Comparison of ENCODE assay signal across 21 cellular contexts in the genomic region with DNA sequence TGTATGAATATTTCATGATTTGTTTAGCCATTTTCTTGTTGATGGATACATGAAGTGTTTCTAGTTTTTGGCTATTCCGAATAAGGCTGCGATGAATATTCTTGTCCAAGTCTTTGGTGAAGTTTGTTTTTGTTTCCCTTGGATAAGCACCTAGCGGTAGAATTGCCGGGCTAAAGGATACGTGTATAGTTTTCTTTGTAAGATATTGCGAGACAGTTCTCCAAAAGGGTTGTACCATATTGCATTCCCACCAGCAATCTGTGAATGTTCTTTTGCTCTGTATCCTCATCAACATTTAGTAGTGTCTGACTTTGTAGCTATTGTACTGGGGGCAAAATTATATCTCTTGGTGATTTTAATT.
"Had no signal": no experiment of that assay in that cellular context is flagged by ENCODE, and none has a peak within 500 bp of the region (broad histone marks: within the 10 kb centered on the region; RNA-seq: fewer than 3 reads in every experiment).

No MANE protein-coding gene starts in this region.

- H3K27me3 Mint-ChIP-seq: effector memory CD8-positive, alpha-beta T cell; naive thymus-derived CD8-positive, alpha-beta T cell had no signal

- H3K27ac ChIP-seq: left lung, ovary, psoas muscle, stomach, thyroid gland, vagina had no signal

- H3K27ac Mint-ChIP-seq: effector memory CD8-positive, alpha-beta T cell; mesothelial cell of epicardium; naive thymus-derived CD8-positive, alpha-beta T cell; nephron progenitor cell; stimulated activated effector memory CD8-positive, alpha-beta T cell treated with anti-CD3 and anti-CD28 coated beads, Interleukin-12 subunit alpha, Interleukin-12 subunit beta, amount 100 ng/mL, for 72 hours had no signal

- DNase-seq: cortex of kidney; effector memory CD8-positive, alpha-beta T cell; erythroblast; left cardiac atrium; left lung; naive thymus-derived CD8-positive, alpha-beta T cell; nephron progenitor cell; nucleus accumbens; ovary; posterior cingulate gyrus; psoas muscle; right cardiac atrium; stimulated activated CD4-positive, alpha-beta T cell treated with anti-CD3 and anti-CD28 coated beads, Interleukin-2, amount 100 ng/mL, for 24 hours; stimulated activated CD4-positive, alpha-beta T cell treated with anti-CD3 and anti-CD28 coated beads, Interleukin-4, amount 100 ng/mL, for 24 hours; stimulated activated naive CD4-positive, alpha-beta T cell treated with Interleukin-2 at 50 U/mL for 16 hours; stomach; thyroid gland; trophoblast cell had no signal

- H3K27me3 ChIP-seq: left lung, ovary, stomach, thyroid gland, vagina had no signal

- H3K36me3 ChIP-seq: ovary had no signal

- H3K4me1 Mint-ChIP-seq: nephron progenitor cell; stimulated activated effector memory CD8-positive, alpha-beta T cell treated with anti-CD3 and anti-CD28 coated beads, Interleukin-12 subunit alpha, Interleukin-12 subunit beta, amount 100 ng/mL, for 72 hours had no signal

- H3K4me1 ChIP-seq: left lung, psoas muscle, thyroid gland, vagina had no signal

- H3K9me3 ChIP-seq: left lung, ovary, psoas muscle, stomach, thyroid gland, vagina had no signal

- H3K36me3 Mint-ChIP-seq: naive thymus-derived CD8-positive, alpha-beta T cell; stimulated activated effector memory CD8-positive, alpha-beta T cell treated with anti-CD3 and anti-CD28 coated beads, Interleukin-12 subunit alpha, Interleukin-12 subunit beta, amount 100 ng/mL, for 72 hours had no signal

- H3K9me3 Mint-ChIP-seq: mesothelial cell of epicardium; naive thymus-derived CD8-positive, alpha-beta T cell; nephron progenitor cell; stimulated activated effector memory CD8-positive, alpha-beta T cell treated with anti-CD3 and anti-CD28 coated beads, Interleukin-12 subunit alpha, Interleukin-12 subunit beta, amount 100 ng/mL, for 72 hours had no signal

- H3K4me3 Mint-ChIP-seq: effector memory CD8-positive, alpha-beta T cell; mesothelial cell of epicardium; naive thymus-derived CD8-positive, alpha-beta T cell; nephron progenitor cell; stimulated activated effector memory CD8-positive, alpha-beta T cell treated with anti-CD3 and anti-CD28 coated beads, Interleukin-12 subunit alpha, Interleukin-12 subunit beta, amount 100 ng/mL, for 72 hours had no signal

- H3K4me3 ChIP-seq: left lung, ovary, psoas muscle, stomach, thyroid gland, vagina had no signal
